In the genomic region with DNA sequence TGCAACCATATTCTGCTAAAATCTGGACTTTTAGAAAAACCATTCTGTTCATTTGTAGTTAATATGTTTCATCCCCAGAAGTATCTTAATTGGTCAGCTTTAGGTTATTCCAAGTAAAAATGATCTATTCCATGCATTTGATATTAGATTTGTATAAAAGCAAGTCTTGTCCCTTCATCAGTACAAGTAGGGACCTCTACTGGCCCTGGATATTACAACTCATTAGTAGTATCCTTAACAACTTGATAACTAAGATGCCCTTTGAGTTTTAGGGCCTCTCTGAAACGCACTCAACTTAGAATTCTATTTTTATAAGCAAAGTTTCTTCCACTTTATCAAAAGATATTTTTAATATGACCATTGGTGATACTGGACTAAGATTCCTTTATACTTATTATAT, we compare ENCODE assay signal across 1 cellular context.
TF ChIP-seq lines count a peak whose summit lies in the region.

No MANE protein-coding gene starts in this region.

TF ChIP-seq in SK-N-SH, 30 proteins besides CTCF, POLR2A, EP300 and RAD21:
- TF ChIP-seq, protein P1, sequence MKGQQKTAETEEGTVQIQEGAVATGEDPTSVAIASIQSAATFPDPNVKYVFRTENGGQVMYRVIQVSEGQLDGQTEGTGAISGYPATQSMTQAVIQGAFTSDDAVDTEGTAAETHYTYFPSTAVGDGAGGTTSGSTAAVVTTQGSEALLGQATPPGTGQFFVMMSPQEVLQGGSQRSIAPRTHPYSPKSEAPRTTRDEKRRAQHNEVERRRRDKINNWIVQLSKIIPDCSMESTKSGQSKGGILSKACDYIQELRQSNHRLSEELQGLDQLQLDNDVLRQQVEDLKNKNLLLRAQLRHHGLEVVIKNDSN (IDR thresholded peaks at IDR 0.05; ENCODE audit: borderline replicate concordance, low read depth) = no peak
- TF ChIP-seq MXI1 (IDR thresholded peaks at IDR 0.05; ENCODE audit: low read depth, low read length) (no peak), FOSL2 (IDR thresholded peaks at IDR 0.05; ENCODE audit: borderline replicate concordance, low read depth) (no peak), TEAD4 (IDR thresholded peaks at IDR 0.05; ENCODE audit: borderline replicate concordance, insufficient read depth) (no peak), CHD2 (IDR thresholded peaks at IDR 0.05; ENCODE audit: low read length, partially characterized antibody) (no peak), JUND (IDR thresholded peaks at IDR 0.05) (no peak), TCF12 (IDR thresholded peaks at IDR 0.05) (no peak), MEF2A (IDR thresholded peaks at IDR 0.05; ENCODE audit: borderline replicate concordance, low read depth) (no peak), RXRA (IDR thresholded peaks at IDR 0.05; ENCODE audit: borderline replicate concordance, low read depth) (no peak), FOXJ3 (CRISPR knock-in tag; IDR thresholded peaks at IDR 0.05) (no peak), SIN3A (IDR thresholded peaks at IDR 0.05; ENCODE audit: borderline replicate concordance, low read depth, low read length) (no peak)
- TF ChIP-seq, protein P2, sequence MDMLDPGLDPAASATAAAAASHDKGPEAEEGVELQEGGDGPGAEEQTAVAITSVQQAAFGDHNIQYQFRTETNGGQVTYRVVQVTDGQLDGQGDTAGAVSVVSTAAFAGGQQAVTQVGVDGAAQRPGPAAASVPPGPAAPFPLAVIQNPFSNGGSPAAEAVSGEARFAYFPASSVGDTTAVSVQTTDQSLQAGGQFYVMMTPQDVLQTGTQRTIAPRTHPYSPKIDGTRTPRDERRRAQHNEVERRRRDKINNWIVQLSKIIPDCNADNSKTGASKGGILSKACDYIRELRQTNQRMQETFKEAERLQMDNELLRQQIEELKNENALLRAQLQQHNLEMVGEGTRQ (IDR thresholded peaks at IDR 0.05; ENCODE audit: borderline replicate concordance, low read depth, low read length) = no peak
- TF ChIP-seq, protein P3, sequence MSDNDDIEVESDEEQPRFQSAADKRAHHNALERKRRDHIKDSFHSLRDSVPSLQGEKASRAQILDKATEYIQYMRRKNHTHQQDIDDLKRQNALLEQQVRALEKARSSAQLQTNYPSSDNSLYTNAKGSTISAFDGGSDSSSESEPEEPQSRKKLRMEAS (IDR thresholded peaks at IDR 0.05; ENCODE audit: low read depth) = no peak
TF ChIP-seq in SK-N-SH: peak in this region for 0.
